ENCODE assay signal across 1 cellular context in the genomic region with DNA sequence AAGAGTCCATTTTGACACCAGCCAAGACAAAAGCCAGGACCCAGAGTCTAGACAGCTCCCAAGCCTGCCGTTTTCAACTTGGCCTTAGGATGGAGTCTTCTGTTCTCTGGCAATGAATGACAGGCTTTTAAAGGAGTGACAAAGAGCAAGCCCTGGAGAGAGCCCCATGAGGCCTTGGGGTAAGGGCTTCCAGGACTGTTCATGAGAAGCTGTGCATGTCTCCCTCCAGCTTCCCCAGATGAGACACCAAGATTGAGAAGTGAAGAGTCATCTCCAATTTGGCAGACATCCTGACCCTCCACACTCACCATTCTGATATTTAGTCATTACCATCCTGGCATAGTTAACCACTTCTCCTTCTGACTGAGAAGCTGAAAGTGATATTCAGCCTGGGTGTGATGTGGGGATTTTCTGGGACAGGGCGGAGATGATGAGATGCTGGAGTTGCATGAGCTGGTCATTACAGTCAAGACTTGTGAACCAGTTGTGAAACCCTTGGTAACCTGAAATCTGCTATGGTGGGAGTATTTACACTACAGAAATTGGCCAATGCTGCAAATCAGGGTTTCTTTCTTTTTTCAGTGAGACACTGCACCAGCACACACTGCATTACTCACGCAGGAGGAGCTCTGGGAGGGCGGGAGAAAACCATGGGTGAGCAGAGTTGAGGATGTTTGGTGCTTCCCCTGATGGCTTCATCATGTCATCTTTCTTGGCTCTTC.
TF ChIP-seq lines count a peak whose summit lies in the region.

No MANE protein-coding gene starts in this region.

TF ChIP-seq in liver, 16 proteins besides CTCF, POLR2A, EP300 and RAD21 (continued from another document):
- TF ChIP-seq, protein P1, sequence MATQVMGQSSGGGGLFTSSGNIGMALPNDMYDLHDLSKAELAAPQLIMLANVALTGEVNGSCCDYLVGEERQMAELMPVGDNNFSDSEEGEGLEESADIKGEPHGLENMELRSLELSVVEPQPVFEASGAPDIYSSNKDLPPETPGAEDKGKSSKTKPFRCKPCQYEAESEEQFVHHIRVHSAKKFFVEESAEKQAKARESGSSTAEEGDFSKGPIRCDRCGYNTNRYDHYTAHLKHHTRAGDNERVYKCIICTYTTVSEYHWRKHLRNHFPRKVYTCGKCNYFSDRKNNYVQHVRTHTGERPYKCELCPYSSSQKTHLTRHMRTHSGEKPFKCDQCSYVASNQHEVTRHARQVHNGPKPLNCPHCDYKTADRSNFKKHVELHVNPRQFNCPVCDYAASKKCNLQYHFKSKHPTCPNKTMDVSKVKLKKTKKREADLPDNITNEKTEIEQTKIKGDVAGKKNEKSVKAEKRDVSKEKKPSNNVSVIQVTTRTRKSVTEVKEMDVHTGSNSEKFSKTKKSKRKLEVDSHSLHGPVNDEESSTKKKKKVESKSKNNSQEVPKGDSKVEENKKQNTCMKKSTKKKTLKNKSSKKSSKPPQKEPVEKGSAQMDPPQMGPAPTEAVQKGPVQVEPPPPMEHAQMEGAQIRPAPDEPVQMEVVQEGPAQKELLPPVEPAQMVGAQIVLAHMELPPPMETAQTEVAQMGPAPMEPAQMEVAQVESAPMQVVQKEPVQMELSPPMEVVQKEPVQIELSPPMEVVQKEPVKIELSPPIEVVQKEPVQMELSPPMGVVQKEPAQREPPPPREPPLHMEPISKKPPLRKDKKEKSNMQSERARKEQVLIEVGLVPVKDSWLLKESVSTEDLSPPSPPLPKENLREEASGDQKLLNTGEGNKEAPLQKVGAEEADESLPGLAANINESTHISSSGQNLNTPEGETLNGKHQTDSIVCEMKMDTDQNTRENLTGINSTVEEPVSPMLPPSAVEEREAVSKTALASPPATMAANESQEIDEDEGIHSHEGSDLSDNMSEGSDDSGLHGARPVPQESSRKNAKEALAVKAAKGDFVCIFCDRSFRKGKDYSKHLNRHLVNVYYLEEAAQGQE (IDR thresholded peaks at IDR 0.05): no peak
- TF ChIP-seq, protein P2, sequence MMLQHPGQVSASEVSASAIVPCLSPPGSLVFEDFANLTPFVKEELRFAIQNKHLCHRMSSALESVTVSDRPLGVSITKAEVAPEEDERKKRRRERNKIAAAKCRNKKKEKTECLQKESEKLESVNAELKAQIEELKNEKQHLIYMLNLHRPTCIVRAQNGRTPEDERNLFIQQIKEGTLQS (IDR thresholded peaks at IDR 0.05): no peak
